ENCODE assay signal across 8 cellular contexts in the genomic region with DNA sequence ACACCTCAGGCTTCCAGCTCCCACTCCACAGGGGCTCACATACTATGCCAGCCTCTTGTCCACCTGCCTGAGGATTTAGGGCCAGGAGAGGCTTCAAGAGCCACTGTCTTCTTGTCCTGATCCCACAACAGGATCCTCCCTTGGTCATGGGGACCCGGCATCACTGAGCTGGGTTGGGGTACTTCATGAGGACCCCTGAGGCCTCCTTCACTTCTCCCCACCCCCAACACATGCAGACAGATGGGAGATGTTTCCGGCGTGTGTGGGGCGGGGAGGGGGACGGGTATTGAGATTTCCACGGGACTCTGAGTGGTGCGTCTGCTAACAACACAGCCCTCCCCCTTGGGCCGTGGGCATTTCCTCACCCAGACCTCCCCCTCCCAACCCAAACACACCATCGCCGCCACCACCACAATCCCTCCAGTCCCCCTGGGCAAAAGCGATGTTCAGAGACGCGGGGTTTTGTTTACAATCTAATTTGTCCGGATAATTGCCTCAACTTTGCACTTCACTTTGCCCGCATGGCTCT. TPM values are rescaled to one million over a fixed set of nuclear protein-coding genes. Genes with fewer than 3 reads are reported as not detected.
A peak's percentile ranks its signal among the peaks of the same experiment; 100 is the strongest.
DNase-seq lines count a peak whose midpoint lies in the region; ATAC-seq lines count a peak whose summit lies in the region.

No MANE protein-coding gene starts in this region.

- POLR2A ChIA-PET in activated CD4-positive, alpha-beta memory T cell treated with anti-CD3 and anti-CD28 coated beads, Interleukin-2, amount 10 ng/mL, durations not matched to agents 7 days and 5 days (lab: Charles Lee) = no interaction called here

- H3K27me3 Mint-ChIP-seq in activated CD8-positive, alpha-beta memory T cell treated with anti-CD3 and anti-CD28 coated beads, Interleukin-2, amount 10 ng/mL, durations not matched to agents 7 days and 5 days = peaks cover 66% of the 10 kb centered on the region
- peaks cover 58% of the 10 kb centered on the region for H3K27me3 Mint-ChIP-seq in activated CD4-positive, alpha-beta memory T cell treated with anti-CD3 and anti-CD28 coated beads, Interleukin-2, amount 10 ng/mL, durations not matched to agents 7 days and 5 days

- H3K4me1 Mint-ChIP-seq in activated CD8-positive, alpha-beta memory T cell treated with anti-CD3 and anti-CD28 coated beads, Interleukin-2, amount 10 ng/mL, durations not matched to agents 7 days and 5 days = peaks cover 20% of the 10 kb centered on the region
- peaks cover 30% of the 10 kb centered on the region for H3K4me1 Mint-ChIP-seq in activated CD4-positive, alpha-beta memory T cell treated with anti-CD3 and anti-CD28 coated beads, Interleukin-2, amount 10 ng/mL, durations not matched to agents 7 days and 5 days

- H3K27ac ChIP-seq in iPS-20b (ENCODE audit: low read length) (no peak overlapping the region), thymus (ENCODE audit: low read depth) (no peak overlapping the region)

- H3K9me3 ChIP-seq in iPS-20b (ENCODE audit: insufficient read depth, low read depth, low read length) (no peaks in the 10 kb centered on the region), thymus (ENCODE audit: control insufficient read depth) (no peaks in the 10 kb centered on the region)

- H3K27ac Mint-ChIP-seq in activated CD8-positive, alpha-beta memory T cell treated with anti-CD3 and anti-CD28 coated beads, Interleukin-2, amount 10 ng/mL, durations not matched to agents 7 days and 5 days = no peak overlapping the region
- H3K27ac Mint-ChIP-seq in activated CD4-positive, alpha-beta memory T cell treated with anti-CD3 and anti-CD28 coated beads, Interleukin-2, amount 10 ng/mL, durations not matched to agents 7 days and 5 days = no peak overlapping the region

- CTCF ChIA-PET in activated CD8-positive, alpha-beta memory T cell treated with anti-CD3 and anti-CD28 coated beads, Interleukin-2, amount 10 ng/mL, durations not matched to agents 7 days and 5 days (lab: Charles Lee) = interaction anchor here (1.7 kb wide), 1 partner anchor 120 kb away, joined by 4 read pairs; no protein-coding TSS in a partner anchor
- CTCF ChIA-PET in activated CD4-positive, alpha-beta memory T cell treated with anti-CD3 and anti-CD28 coated beads, Interleukin-2, amount 10 ng/mL, durations not matched to agents 7 days and 5 days (lab: Charles Lee) = no interaction called here

- DNase-seq in activated CD8-positive, alpha-beta memory T cell treated with anti-CD3 and anti-CD28 coated beads, Interleukin-2, amount 10 ng/mL, durations not matched to agents 7 days and 5 days = no peak
- no peak for DNase-seq in activated CD8-positive, alpha-beta memory T cell treated with anti-CD3 and anti-CD28 coated beads, Interleukin-2, amount 50 U/mL, for 4 hours
- no peak for DNase-seq in activated CD4-positive, alpha-beta memory T cell treated with anti-CD3 and anti-CD28 coated beads, Interleukin-2, amount 10 ng/mL, durations not matched to agents 7 days and 5 days
- no peak for DNase-seq in iPS-NIHi7 (ENCODE audit: extremely low spot score)

- peak overlapping the region; percentile 25 for H3K4me3 Mint-ChIP-seq in activated CD8-positive, alpha-beta memory T cell treated with anti-CD3 and anti-CD28 coated beads, Interleukin-2, amount 10 ng/mL, durations not matched to agents 7 days and 5 days
- peak overlapping the region; percentile 56 for H3K4me3 Mint-ChIP-seq in activated CD4-positive, alpha-beta memory T cell treated with anti-CD3 and anti-CD28 coated beads, Interleukin-2, amount 10 ng/mL, durations not matched to agents 7 days and 5 days

- 26% methylated on average over 15 of the region's 15 CpGs for WGBS in thymus

- H3K36me3 ChIP-seq in iPS-20b (ENCODE audit: insufficient read depth, low read depth, low read length) = no peaks in the 10 kb centered on the region
- no peaks in the 10 kb centered on the region for H3K36me3 ChIP-seq in thymus (ENCODE audit: control insufficient read depth, insufficient read depth)

- H3K4me1 ChIP-seq in iPS-20b (ENCODE audit: insufficient read depth, low read length) (peaks cover 25% of the 10 kb centered on the region), thymus (ENCODE audit: control insufficient read depth, insufficient read depth, low read length) (peaks cover 21% of the 10 kb centered on the region)

- no peaks in the 10 kb centered on the region for H3K9me3 Mint-ChIP-seq in activated CD8-positive, alpha-beta memory T cell treated with anti-CD3 and anti-CD28 coated beads, Interleukin-2, amount 10 ng/mL, durations not matched to agents 7 days and 5 days (ENCODE audit: low read depth)
- H3K9me3 Mint-ChIP-seq in activated CD4-positive, alpha-beta memory T cell treated with anti-CD3 and anti-CD28 coated beads, Interleukin-2, amount 10 ng/mL, durations not matched to agents 7 days and 5 days = no peaks in the 10 kb centered on the region

- no peaks in the 10 kb centered on the region for H3K36me3 Mint-ChIP-seq in activated CD8-positive, alpha-beta memory T cell treated with anti-CD3 and anti-CD28 coated beads, Interleukin-2, amount 10 ng/mL, durations not matched to agents 7 days and 5 days
- peaks cover 3% of the 10 kb centered on the region for H3K36me3 Mint-ChIP-seq in activated CD4-positive, alpha-beta memory T cell treated with anti-CD3 and anti-CD28 coated beads, Interleukin-2, amount 10 ng/mL, durations not matched to agents 7 days and 5 days (ENCODE audit: low read depth)

- H3K9ac ChIP-seq in iPS-20b (ENCODE audit: low read depth, low read length) = peak overlapping the region; percentile 42; the same call in 1 of the 2 replicates

- ATAC-seq in activated CD8-positive, alpha-beta memory T cell treated with anti-CD3 and anti-CD28 coated beads, Interleukin-2, amount 10 ng/mL, durations not matched to agents 7 days and 5 days = no peak
- no peak for ATAC-seq in activated CD4-positive, CD25-positive, alpha-beta regulatory T cell treated with anti-CD3 and anti-CD28 coated beads, Interleukin-2, amount 50 U/mL, for 24 hours
- ATAC-seq in GM18909 (IDR thresholded peaks at IDR 0.05; ENCODE audit: poor library complexity, unreplicated experiment) = no peak

- peak overlapping the region; percentile 84 for H3K4me3 ChIP-seq in iPS-20b (ENCODE audit: low read length)
- H3K4me3 ChIP-seq in thymus (ENCODE audit: low read length) = peak overlapping the region; percentile 99

- H3K27me3 ChIP-seq in iPS-20b (ENCODE audit: insufficient read depth, low read length) (peaks cover 76% of the 10 kb centered on the region), thymus (ENCODE audit: control insufficient read depth, insufficient read depth) (peaks cover 35% of the 10 kb centered on the region)

RNA-seq across cellular contexts. Expression of a gene that starts 0.9 kb away (rescaled TPM):
- 1 to 10 TPM; 6.5 to 7.7 TPM for total RNA-seq in activated CD8-positive, alpha-beta memory T cell treated with anti-CD3 and anti-CD28 coated beads, Interleukin-2, amount 10 ng/mL, durations not matched to agents 7 days and 5 days
- 1 to 10 TPM; 7.9 to 8.5 TPM for total RNA-seq in activated CD4-positive, alpha-beta memory T cell treated with anti-CD3 and anti-CD28 coated beads, Interleukin-2, amount 10 ng/mL, durations not matched to agents 7 days and 5 days
- polyA plus RNA-seq in thymus = 15.0 TPM
